In the genomic region with DNA sequence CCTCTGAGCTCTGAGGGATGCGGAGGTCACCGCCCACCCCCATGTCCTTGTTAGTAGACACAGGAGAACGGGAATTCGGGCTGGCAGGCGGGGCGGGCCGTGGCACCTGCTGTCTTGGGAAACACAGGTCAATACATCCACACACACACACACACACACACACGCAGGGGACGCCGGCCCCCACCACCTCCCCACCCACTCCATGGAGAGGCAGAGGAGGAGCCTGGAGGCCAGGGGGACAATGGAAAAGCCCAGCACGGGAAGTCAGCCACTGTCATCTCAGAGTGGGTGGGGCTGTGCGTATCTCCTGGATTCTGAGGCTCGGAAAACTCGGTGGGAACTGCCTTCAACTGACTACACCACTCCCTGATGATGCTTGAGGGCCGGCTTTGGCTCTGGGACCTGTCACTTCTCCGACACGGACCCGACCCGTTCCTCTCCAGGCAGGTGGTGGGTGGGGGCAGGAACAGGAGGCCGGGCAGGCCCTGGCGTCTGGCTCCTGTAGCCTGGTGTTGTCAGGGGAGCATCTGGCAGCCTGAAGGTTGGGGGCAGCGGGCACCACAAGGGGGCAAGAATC, we compare ENCODE assay signal across 12 cellular contexts. TPM values are rescaled to one million over a fixed set of nuclear protein-coding genes. Genes with fewer than 3 reads are reported as not detected.
A peak's percentile ranks its signal among the peaks of the same experiment; 100 is the strongest.
DNase-seq lines count a peak whose midpoint lies in the region; ATAC-seq and TF ChIP-seq lines count a peak whose summit lies in the region.
"Had no signal": no experiment of that assay in that cellular context is flagged by ENCODE, and none has a peak within 500 bp of the region (broad histone marks: within the 10 kb centered on the region; RNA-seq: fewer than 3 reads in every experiment).

No MANE protein-coding gene starts in this region.

- TF ChIP-seq EP300 in stomach (IDR thresholded peaks at IDR 0.05): no peak

- peaks cover 6% of the 10 kb centered on the region for H3K36me3 Mint-ChIP-seq in memory B cell
- no peaks in the 10 kb centered on the region for H3K36me3 Mint-ChIP-seq in natural killer cell

- no peaks in the 10 kb centered on the region for H3K27me3 Mint-ChIP-seq in stimulated activated naive CD8-positive, alpha-beta T cell treated with anti-CD3 and anti-CD28 coated beads, Interleukin-15, amount 100 ng/mL, for 72 hours
- no peaks in the 10 kb centered on the region for H3K27me3 Mint-ChIP-seq in memory B cell
- H3K27me3 Mint-ChIP-seq in natural killer cell (ENCODE audit: low read depth in 2 of 2): no peaks in the 10 kb centered on the region

- H3K4me1 Mint-ChIP-seq in stimulated activated naive CD8-positive, alpha-beta T cell treated with anti-CD3 and anti-CD28 coated beads, Interleukin-15, amount 100 ng/mL, for 72 hours: no peaks in the 10 kb centered on the region
- no peaks in the 10 kb centered on the region for H3K4me1 Mint-ChIP-seq in memory B cell
- no peaks in the 10 kb centered on the region for H3K4me1 Mint-ChIP-seq in natural killer cell

- H3K27me3 ChIP-seq in uterus: no peaks in the 10 kb centered on the region
- H3K27me3 ChIP-seq in stomach: no peaks in the 10 kb centered on the region

- no peak for DNase-seq in stimulated activated naive CD8-positive, alpha-beta T cell treated with anti-CD3 and anti-CD28 coated beads, Interleukin-15, amount 100 ng/mL, for 72 hours
- DNase-seq in stimulated activated naive CD8-positive, alpha-beta T cell treated with anti-CD3 and anti-CD28 coated beads, Interleukin-15, Interleukin-2, amounts not matched to agents 100 U/mL and 50 U/mL, for 24 hours: no peak
- no peak for DNase-seq in astrocyte of the spinal cord (ENCODE audit: low read depth, low spot score)
- DNase-seq in memory B cell (ENCODE audit: low spot score in 2 of 2): no peak
- DNase-seq in uterus: no peak
- no peak for DNase-seq in Ammon's horn (ENCODE audit: low spot score)
- DNase-seq in stomach: no peak
- no peak for DNase-seq in natural killer cell
- DNase-seq: activated CD4-positive, alpha-beta T cell treated with anti-CD3 and anti-CD28 coated beads, Interleukin-2, amount 50 U/mL, for 1 hour; activated effector memory CD4-positive, alpha-beta T cell treated with anti-CD3 and anti-CD28 coated beads, Interleukin-2, amount 50 U/mL, for 16 hours; caudate nucleus; T-helper 1 cell had no signal

- no peak for ATAC-seq in stimulated activated naive CD8-positive, alpha-beta T cell treated with anti-CD3 and anti-CD28 coated beads, Interleukin-15, amount 100 ng/mL, for 72 hours
- no peak for ATAC-seq in stimulated activated naive CD8-positive, alpha-beta T cell treated with anti-CD3 and anti-CD28 coated beads, Interleukin-15, Interleukin-2, amounts not matched to agents 100 U/mL and 50 U/mL, for 24 hours
- ATAC-seq in memory B cell (ENCODE audit: low read depth) (no peak), natural killer cell (no peak)

- H3K27ac Mint-ChIP-seq in stimulated activated naive CD8-positive, alpha-beta T cell treated with anti-CD3 and anti-CD28 coated beads, Interleukin-15, amount 100 ng/mL, for 72 hours: peak overlapping the region; percentile 10 to 61
- H3K27ac Mint-ChIP-seq in memory B cell (peak overlapping the region; percentile 14), natural killer cell (peak overlapping the region in 1 of 2 donors; percentile 59)

- intact Hi-C loops in uterus (cut with DNase I; ENCODE audit: low total_unique reads): no loop called here
- intact Hi-C loops in stomach (cut with DNase I; ENCODE audit: low total_unique reads): no loop called here
- intact Hi-C loops in natural killer cell (cut with micrococcal nuclease): no loop called here

- no peak overlapping the region for H3K4me3 ChIP-seq in astrocyte of the spinal cord (ENCODE audit: low read depth, low read length)
- no peak overlapping the region for H3K4me3 ChIP-seq in uterus
- H3K4me3 ChIP-seq in stomach: no peak overlapping the region

- H3K36me3 ChIP-seq in uterus: no peaks in the 10 kb centered on the region
- peaks cover 52 to 79% (median 68%) of the 10 kb centered on the region in 4 donors for H3K36me3 ChIP-seq in stomach

- no peaks in the 10 kb centered on the region for H3K9me3 Mint-ChIP-seq in stimulated activated naive CD8-positive, alpha-beta T cell treated with anti-CD3 and anti-CD28 coated beads, Interleukin-15, amount 100 ng/mL, for 72 hours
- H3K9me3 Mint-ChIP-seq in memory B cell (no peaks in the 10 kb centered on the region), natural killer cell (no peaks in the 10 kb centered on the region)

- TF ChIP-seq CTCF in astrocyte of the spinal cord (IDR thresholded peaks at IDR 0.05; ENCODE audit: low read depth, low read length) (peak; percentile 7), uterus (IDR thresholded peaks at IDR 0.05) (no peak), stomach (IDR thresholded peaks at IDR 0.05) (no peak), natural killer cell (IDR thresholded peaks at IDR 0.05) (no peak)

- no peaks in the 10 kb centered on the region for H3K4me1 ChIP-seq in uterus
- peaks cover 0 to 23% (median 9%) of the 10 kb centered on the region in 4 donors for H3K4me1 ChIP-seq in stomach

- H3K27ac ChIP-seq in uterus (peak overlapping the region; percentile 48 to 52), stomach (peak overlapping the region in 2 of 5 donors; percentile 59 to 75)

- no peak overlapping the region for H3K4me3 Mint-ChIP-seq in stimulated activated naive CD8-positive, alpha-beta T cell treated with anti-CD3 and anti-CD28 coated beads, Interleukin-15, amount 100 ng/mL, for 72 hours
- H3K4me3 Mint-ChIP-seq in memory B cell (no peak overlapping the region), natural killer cell (no peak overlapping the region)

- in situ Hi-C loops in astrocyte of the spinal cord (cut with HindIII; ENCODE audit: low sequenced_read_pairs): no loop called here

- H3K9me3 ChIP-seq in uterus (no peaks in the 10 kb centered on the region), stomach (no peaks in the 10 kb centered on the region)

- TF ChIP-seq POLR2A in uterus (IDR thresholded peaks at IDR 0.05) (no peak), stomach (IDR thresholded peaks at IDR 0.05) (no peak)

- WGBS in stomach, 5 donors: 54 to 74% (median 61%) methylated on average over 17 to 22 of the region's 22 CpGs

RNA-seq across cellular contexts. Expression of a gene that starts 18.5 kb away (rescaled TPM):
- 10 to 100 TPM; 31.7 to 70.4 (median 50.7) TPM for total RNA-seq in uterus
- total RNA-seq in stomach: 100 to 1,000 TPM in 1 of 5 donors, 10 to 100 TPM in 4; 27.0 to 110 (median 75.9) TPM
- polyA plus RNA-seq in stomach: 10 to 100 TPM in 2 of 3 donors, 1 to 10 TPM in 1; 10.0 to 13.8 (median 10.8) TPM
- total RNA-seq in natural killer cell: 10 to 100 TPM; 58.1 to 72.5 (median 68.6) TPM

RNA-seq across cellular contexts. Expression of a gene that starts 25.9 kb away (rescaled TPM):
- total RNA-seq in uterus (100 to 1,000 TPM in 2 of 4 donors, 10 to 100 TPM in 2; 22.1 to 171 (median 100) TPM), stomach (100 to 1,000 TPM in 2 of 5 donors, 10 to 100 TPM in 3; 19.4 to 135 (median 93.9) TPM), natural killer cell (100 to 1,000 TPM; 126 to 178 (median 149) TPM)
- polyA plus RNA-seq in stomach: 10 to 100 TPM; 47.5 to 69.3 (median 66.9) TPM
